17 cellular contexts compared by ENCODE assay signal in genomic region chr14:92923744-92924103, GRCh38. TPM values are rescaled to one million over a fixed set of nuclear protein-coding genes. Genes with fewer than 3 reads are reported as not detected.
A peak's percentile ranks its signal among the peaks of the same experiment; 100 is the strongest.
DNase-seq lines count a peak whose midpoint lies in the region; ATAC-seq and TF ChIP-seq lines count a peak whose summit lies in the region.
"Had no signal": no experiment of that assay in that cellular context is flagged by ENCODE, and none has a peak within 500 bp of the region (broad histone marks: within the 10 kb centered on the region; RNA-seq: fewer than 3 reads in every experiment).

No MANE protein-coding gene starts in this region.

- no peak overlapping the region for H3K27ac ChIP-seq in hepatocyte
- H3K27ac ChIP-seq in parathyroid adenoma, result peak overlapping the region; percentile 97
- H3K27ac ChIP-seq: 22Rv1, SJSA1, spleen, tibial nerve had no signal

- DNase-seq in NCI-H1417 (lab: John Stamatoyannopoulos, UW), result peak in 2 of 3 experiments; percentile 62 to 73
- DNase-seq in NCI-H1417 treated with DMSO at 0.1 percent for 48 hours (lab: John Stamatoyannopoulos, UW), result no peak
- DNase-seq in NCI-H69 (lab: John Stamatoyannopoulos, UW), result peak; percentile 63
- DNase-seq in hepatocyte (ENCODE audit: low spot score), result no peak
- no peak for DNase-seq in AG20443 (ENCODE audit: low spot score)
- DNase-seq in NCI-H1930 (lab: John Stamatoyannopoulos, UW), result no peak
- DNase-seq: PC-3, spleen, T1000 had no signal

- no peaks in the 10 kb centered on the region for H4K20me1 ChIP-seq in hepatocyte (ENCODE audit: insufficient read depth, poor library complexity, severe bottlenecking)

- peak overlapping the region; percentile 92 for H3K9ac ChIP-seq in parathyroid adenoma

- H3K9me3 ChIP-seq in hepatocyte (ENCODE audit: low read depth) (no peaks in the 10 kb centered on the region), parathyroid adenoma (ENCODE audit: control insufficient read depth, low read length) (no peaks in the 10 kb centered on the region)
- H3K9me3 ChIP-seq: SJSA1, spleen, tibial nerve had no signal

- ATAC-seq in HG03025 (IDR thresholded peaks at IDR 0.05; ENCODE audit: low FRiP score, unreplicated experiment), result no peak

- H3K4me1 ChIP-seq in hepatocyte (ENCODE audit: insufficient read depth) (no peaks in the 10 kb centered on the region), parathyroid adenoma (peaks cover 11% of the 10 kb centered on the region)
- H3K4me1 ChIP-seq: SJSA1 had no signal

- H3K36me3 ChIP-seq in hepatocyte (replicated peaks; ENCODE audit: insufficient read depth, low read depth) (no peaks in the 10 kb centered on the region), parathyroid adenoma (ENCODE audit: control insufficient read depth, insufficient read depth, low read length) (no peaks in the 10 kb centered on the region)
- H3K36me3 ChIP-seq: SJSA1, spleen, tibial nerve had no signal

- no peak overlapping the region for H2AFZ ChIP-seq in hepatocyte
- H2AFZ ChIP-seq in parathyroid adenoma, result no peak overlapping the region

- H3K79me2 ChIP-seq in hepatocyte (no peaks in the 10 kb centered on the region), parathyroid adenoma (peaks cover 47% of the 10 kb centered on the region)

- H3K4me2 ChIP-seq in hepatocyte, result peak overlapping the region; percentile 76
- H3K4me2 ChIP-seq in parathyroid adenoma (ENCODE audit: low read length), result peak overlapping the region; percentile 56

- TF ChIP-seq CTCF in hepatocyte (IDR thresholded peaks at IDR 0.05; ENCODE audit: poor library complexity) (no peak), parathyroid adenoma (IDR thresholded peaks at IDR 0.05) (no peak)

- WGBS in hepatocyte (ENCODE audit: low lambda C conversion rate, missing lambda C conversion rate), result 54% methylated on average over 7 of the region's 8 CpGs

- H3K27me3 ChIP-seq in hepatocyte (peaks cover 36% of the 10 kb centered on the region), parathyroid adenoma (ENCODE audit: control insufficient read depth, insufficient read depth, low read length) (no peaks in the 10 kb centered on the region)

- H3K4me3 ChIP-seq in hepatocyte (no peak overlapping the region), parathyroid adenoma (ENCODE audit: low read depth, low read length) (peak overlapping the region; percentile 72)
- H3K4me3 ChIP-seq: SJSA1, tibial nerve had no signal

- no peaks in the 10 kb centered on the region for H3K9me2 ChIP-seq in hepatocyte (replicated peaks; ENCODE audit: insufficient read depth)

RNA-seq across cellular contexts. Expression of gene CHGA, which starts 0.8 kb away (rescaled TPM):
- 48.2 and 61.3 TPM in 2 replicates for total RNA-seq in hepatocyte
- 40.5 and 86.5 TPM in 2 replicates for polyA plus RNA-seq in hepatocyte
- total RNA-seq: activated CD4-positive, alpha-beta T cell treated with anti-CD3 and anti-CD28 coated beads, Interleukin-2, amount 10 ng/mL, durations not matched to agents 7 days and 5 days; LHCN-M2; PC-3; SJSA1; spleen; tibial nerve had no signal
- polyA plus RNA-seq: CD14-positive monocyte had no signal

Comparison
In these comparisons a context has a peak if more than half of its experiments do, and no peak if none do; other contexts are left out.
1. DNase-seq: peak in NCI-H1417 (2 of 3) and NCI-H69 (single experiment); none in NCI-H1417 treated with DMSO at 0.1 percent for 48 hours (single experiment), hepatocyte (single experiment), AG20443 (single experiment) and NCI-H1930 (0 of 2).